Comparison of ENCODE assay signal across 1 cellular context in genomic region chr2:105062158-105062557, GRCh38.
TF ChIP-seq lines count a peak whose summit lies in the region.

No MANE protein-coding gene starts in this region.

TF ChIP-seq in K562, 482 proteins besides CTCF, POLR2A, EP300 and RAD21 (continued from another document):
- peak; percentile 40; the same call in 1 of the 2 replicates for TF ChIP-seq CBFA2T2 (conservative IDR thresholded peaks at IDR 0.05)
- no peak for TF ChIP-seq E2F1 (CRISPR knock-in tag; IDR thresholded peaks at IDR 0.05)
- peak; percentile 12 for TF ChIP-seq MEIS2 (IDR thresholded peaks at IDR 0.05; ENCODE audit: partially characterized antibody)
- no peak for TF ChIP-seq RBFOX2 (IDR thresholded peaks at IDR 0.05; ENCODE audit: low read depth, low read length)
- no peak for TF ChIP-seq NFRKB (IDR thresholded peaks at IDR 0.05; ENCODE audit: low read depth)
- peak; percentile 74 for TF ChIP-seq ARID1B (IDR thresholded peaks at IDR 0.05)
- no peak for TF ChIP-seq FIP1L1 (IDR thresholded peaks at IDR 0.05; ENCODE audit: low read depth, low read length, poor library complexity, severe bottlenecking)
- TF ChIP-seq SREBF2 (CRISPR knock-in tag; IDR thresholded peaks at IDR 0.05), result no peak
- no peak for TF ChIP-seq THRA (IDR thresholded peaks at IDR 0.05)
- no peak for TF ChIP-seq KDM4B (IDR thresholded peaks at IDR 0.05; ENCODE audit: borderline replicate concordance in 2 of 2, low read depth in 1 of 2)
- TF ChIP-seq RAD51 (IDR thresholded peaks at IDR 0.05; ENCODE audit: borderline replicate concordance, low read depth), result no peak
- TF ChIP-seq PCBP1 (IDR thresholded peaks at IDR 0.05; ENCODE audit: low read depth, low read length, poor library complexity, severe bottlenecking), result no peak
- TF ChIP-seq HMGXB4 (CRISPR knock-in tag; IDR thresholded peaks at IDR 0.05), result no peak
- 0 out of 2 replicates have a peak, but pooled peaks have one; percentile 18 for TF ChIP-seq SMARCE1 (IDR thresholded peaks at IDR 0.05)
- TF ChIP-seq PTRF (tag; IDR thresholded peaks at IDR 0.05), result no peak
- TF ChIP-seq ZNF395 (CRISPR knock-in tag; IDR thresholded peaks at IDR 0.05), result no peak
- no peak for TF ChIP-seq UBTF (IDR thresholded peaks at IDR 0.05; ENCODE audit: borderline replicate concordance in 1 of 2, low read depth in 2 of 2, low read length in 2 of 2)
- no peak for TF ChIP-seq HIVEP1 (CRISPR knock-in tag; IDR thresholded peaks at IDR 0.05)
- peak; percentile 17; the same call in 1 of the 2 replicates for TF ChIP-seq CXXC5 (CRISPR knock-in tag; IDR thresholded peaks at IDR 0.05)
- no peak for TF ChIP-seq ESRRB (CRISPR knock-in tag; IDR thresholded peaks at IDR 0.05; ENCODE audit: borderline replicate concordance)
- no peak for TF ChIP-seq EGR1 (conservative IDR thresholded peaks at IDR 0.05)
- TF ChIP-seq NCOR1 (IDR thresholded peaks at IDR 0.05), result peak; percentile 50
- TF ChIP-seq CBFA2T3 (IDR thresholded peaks at IDR 0.05), result peak; percentile 77
- TF ChIP-seq RFX7 (CRISPR knock-in tag; IDR thresholded peaks at IDR 0.05), result no peak
- TF ChIP-seq CBX8 (IDR thresholded peaks at IDR 0.05; ENCODE audit: borderline replicate concordance, extremely low read depth, low read depth, low read length, poor library complexity, severe bottlenecking), result no peak
- no peak for TF ChIP-seq MIER1 (IDR thresholded peaks at IDR 0.05; ENCODE audit: low read depth)
- peak; percentile 47 for TF ChIP-seq TCF3 (CRISPR knock-in tag; IDR thresholded peaks at IDR 0.05)
- TF ChIP-seq MCM7 (IDR thresholded peaks at IDR 0.05), result no peak
- TF ChIP-seq SMARCB1 (IDR thresholded peaks at IDR 0.05; ENCODE audit: insufficient read length, low read depth), result no peak
- TF ChIP-seq SMARCA4 (IDR thresholded peaks at IDR 0.05), result peak; percentile 45
- TF ChIP-seq USF1 (CRISPR knock-in tag; IDR thresholded peaks at IDR 0.05), result no peak
- TF ChIP-seq TAL1 (IDR thresholded peaks at IDR 0.05), result peak; percentile 45; the same call in 1 of the 2 replicates
- no peak for TF ChIP-seq ZNF511 (CRISPR knock-in tag; IDR thresholded peaks at IDR 0.05)
- no peak for TF ChIP-seq FOXM1 (IDR thresholded peaks at IDR 0.05; ENCODE audit: low read depth)
- no peak for TF ChIP-seq FOXM1 (CRISPR knock-in tag; IDR thresholded peaks at IDR 0.05; ENCODE audit: low read depth)
